Comparison of ENCODE assay signal across 1 cellular context in the genomic region with DNA sequence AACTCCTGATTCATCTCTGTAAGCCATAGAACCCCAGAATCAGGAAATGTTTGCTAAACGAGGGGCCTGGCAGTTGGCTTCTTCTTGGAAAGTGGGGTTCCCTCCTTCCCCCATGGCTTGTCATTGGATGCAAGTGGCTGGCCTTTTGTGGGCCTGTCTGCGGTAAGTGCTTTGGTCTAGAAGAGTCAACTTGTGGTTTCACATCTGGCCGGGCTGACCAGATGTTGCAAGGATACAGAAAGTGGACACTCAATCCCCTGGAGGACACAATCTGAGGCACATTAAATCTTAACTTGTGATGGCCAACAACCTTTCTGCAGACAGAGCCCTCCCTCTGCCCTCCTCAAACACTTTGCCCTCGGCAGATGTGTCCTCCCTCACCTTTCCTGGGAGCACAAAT.
TF ChIP-seq lines count a peak whose summit lies in the region.

No MANE protein-coding gene starts in this region.

TF ChIP-seq in K562, 482 proteins besides CTCF, POLR2A, EP300 and RAD21 (continued from another document and continues in another):
- TF ChIP-seq CBFA2T2 (conservative IDR thresholded peaks at IDR 0.05) (peak; percentile 67), SIX5 (IDR thresholded peaks at IDR 0.05; ENCODE audit: borderline replicate concordance in 1 of 2, insufficient read depth in 1 of 2, low read depth in 1 of 2, low read length in 2 of 2) (no peak), SOX6 (IDR thresholded peaks at IDR 0.05) (0 out of 2 replicates have a peak, but pooled peaks have one; percentile 26), CREB1 (IDR thresholded peaks at IDR 0.05) (no peak), CREB1 (CRISPR knock-in tag; IDR thresholded peaks at IDR 0.05) (no peak), ZZZ3 (IDR thresholded peaks at IDR 0.05) (no peak), EP400 (IDR thresholded peaks at IDR 0.05) (no peak), DPF2 (IDR thresholded peaks at IDR 0.05) (peak; percentile 12; the same call in 1 of the 2 replicates), ZEB2 (IDR thresholded peaks at IDR 0.05) (no peak), GTF2A2 (tag; IDR thresholded peaks at IDR 0.05) (no peak), TGIF2 (CRISPR knock-in tag; IDR thresholded peaks at IDR 0.05) (no peak), ZNF778 (CRISPR knock-in tag; IDR thresholded peaks at IDR 0.05) (no peak), SMAD4 (CRISPR knock-in tag; conservative IDR thresholded peaks at IDR 0.05) (peak; percentile 78), HIVEP1 (CRISPR knock-in tag; IDR thresholded peaks at IDR 0.05) (no peak), CXXC5 (CRISPR knock-in tag; IDR thresholded peaks at IDR 0.05) (no peak), HNRNPH1 (optimal IDR thresholded peaks at IDR 0.05; ENCODE audit: low read depth, low read length) (no peak), ZBTB1 (CRISPR knock-in tag; IDR thresholded peaks at IDR 0.05; ENCODE audit: borderline replicate concordance, low read depth) (peak; percentile 99), ETV5 (CRISPR knock-in tag; IDR thresholded peaks at IDR 0.05; ENCODE audit: low read depth) (no peak), RCOR1 (IDR thresholded peaks at IDR 0.05; ENCODE audit: borderline replicate concordance in 1 of 2, low read depth in 2 of 2, low read length in 2 of 2) (peak; percentile 64 to 96; a peak in 3 of 4 replicates), HDAC3 (IDR thresholded peaks at IDR 0.05; ENCODE audit: borderline replicate concordance, partially characterized antibody) (peak; percentile 62), ADNP (tag; IDR thresholded peaks at IDR 0.05) (no peak), CEBPG (CRISPR knock-in tag; IDR thresholded peaks at IDR 0.05) (peak; percentile 43), CEBPG (tag; conservative IDR thresholded peaks at IDR 0.05 in 1 of 2, IDR thresholded peaks at IDR 0.05 in 1 of 2) (peak in 1 of 2 experiments; percentile 55; a peak in 2 of 4 replicates), SMARCE1 (IDR thresholded peaks at IDR 0.05) (peak; percentile 30; the same call in 1 of the 2 replicates), PHF21A (IDR thresholded peaks at IDR 0.05; ENCODE audit: borderline replicate concordance, low read depth) (no peak), MEF2A (IDR thresholded peaks at IDR 0.05; ENCODE audit: control insufficient read depth, low read depth, low read length) (no peak), CHD4 (IDR thresholded peaks at IDR 0.05; ENCODE audit: insufficient read depth, insufficient replicate concordance, low read depth, low read length, poor library complexity, severe bottlenecking) (no peak), CREBBP (IDR thresholded peaks at IDR 0.05; ENCODE audit: low read depth, low read length) (no peak), TAF1 (IDR thresholded peaks at IDR 0.05; ENCODE audit: control insufficient read depth, extremely low read depth, insufficient read depth, low read length, severe bottlenecking) (no peak), SREBF2 (CRISPR knock-in tag; IDR thresholded peaks at IDR 0.05) (no peak), KDM1A (IDR thresholded peaks at IDR 0.05) (peak; percentile 93 to 95), HDAC2 (IDR thresholded peaks at IDR 0.05) (peak; percentile 61), CCNT2 (IDR thresholded peaks at IDR 0.05; ENCODE audit: borderline replicate concordance, extremely low read depth, insufficient read length, low read depth, low read length) (peak; percentile 7), GABPB1 (CRISPR knock-in tag; IDR thresholded peaks at IDR 0.05) (no peak), MYBL2 (IDR thresholded peaks at IDR 0.05; ENCODE audit: low read depth) (no peak; the same call in 1 of the 2 replicates), MYBL2 (CRISPR knock-in tag; IDR thresholded peaks at IDR 0.05; ENCODE audit: borderline replicate concordance) (no peak), KAT8 (IDR thresholded peaks at IDR 0.05; ENCODE audit: low read depth) (no peak), CHD2 (IDR thresholded peaks at IDR 0.05; ENCODE audit: low read depth, low read length) (no peak), TRIM24 (IDR thresholded peaks at IDR 0.05) (no peak), XRCC5 (IDR thresholded peaks at IDR 0.05; ENCODE audit: low read depth, low read length) (no peak), STAT5A (IDR thresholded peaks at IDR 0.05; ENCODE audit: borderline replicate concordance, low read length) (peak; percentile 36), ESRRA (IDR thresholded peaks at IDR 0.05; ENCODE audit: borderline replicate concordance, low read depth) (peak; percentile 90; the same call in 1 of the 2 replicates), ZFPM2 (CRISPR knock-in tag; IDR thresholded peaks at IDR 0.05) (no peak), HMG20A (CRISPR knock-in tag; conservative IDR thresholded peaks at IDR 0.05) (no peak), SP2 (IDR thresholded peaks at IDR 0.05; ENCODE audit: extremely low read depth, low read depth, low read length, poor library complexity, severe bottlenecking) (no peak), RUNX1 (IDR thresholded peaks at IDR 0.05; ENCODE audit: low read depth) (peak; percentile 75; the same call in 1 of the 2 replicates), ZNF143 (CRISPR knock-in tag; IDR thresholded peaks at IDR 0.05) (no peak), FOXK2 (conservative IDR thresholded peaks at IDR 0.05 in 1 of 2, IDR thresholded peaks at IDR 0.05 in 1 of 2; ENCODE audit: low read depth in 2 of 2) (no peak), PHB (CRISPR knock-in tag; IDR thresholded peaks at IDR 0.05) (no peak), SRSF9 (IDR thresholded peaks at IDR 0.05; ENCODE audit: borderline replicate concordance, low read depth, low read length) (no peak), PTTG1 (tag; IDR thresholded peaks at IDR 0.05; ENCODE audit: low read depth) (no peak), HDGF (IDR thresholded peaks at IDR 0.05) (no peak), CBFA2T3 (IDR thresholded peaks at IDR 0.05) (peak; percentile 84), BHLHE40 (IDR thresholded peaks at IDR 0.05; ENCODE audit: low read length) (no peak), SMAD3 (CRISPR knock-in tag; conservative IDR thresholded peaks at IDR 0.05) (no peak)
- TF ChIP-seq, protein P1, sequence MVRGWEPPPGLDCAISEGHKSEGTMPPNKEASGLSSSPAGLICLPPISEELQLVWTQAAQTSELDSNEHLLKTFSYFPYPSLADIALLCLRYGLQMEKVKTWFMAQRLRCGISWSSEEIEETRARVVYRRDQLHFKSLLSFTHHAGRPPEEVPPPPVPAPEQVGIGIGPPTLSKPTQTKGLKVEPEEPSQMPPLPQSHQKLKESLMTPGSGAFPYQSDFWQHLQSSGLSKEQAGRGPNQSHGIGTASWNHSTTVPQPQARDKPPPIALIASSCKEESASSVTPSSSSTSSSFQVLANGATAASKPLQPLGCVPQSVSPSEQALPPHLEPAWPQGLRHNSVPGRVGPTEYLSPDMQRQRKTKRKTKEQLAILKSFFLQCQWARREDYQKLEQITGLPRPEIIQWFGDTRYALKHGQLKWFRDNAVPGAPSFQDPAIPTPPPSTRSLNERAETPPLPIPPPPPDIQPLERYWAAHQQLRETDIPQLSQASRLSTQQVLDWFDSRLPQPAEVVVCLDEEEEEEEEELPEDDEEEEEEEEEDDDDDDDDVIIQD (CRISPR knock-in tag; IDR thresholded peaks at IDR 0.05), result no peak
- TF ChIP-seq, protein P2, sequence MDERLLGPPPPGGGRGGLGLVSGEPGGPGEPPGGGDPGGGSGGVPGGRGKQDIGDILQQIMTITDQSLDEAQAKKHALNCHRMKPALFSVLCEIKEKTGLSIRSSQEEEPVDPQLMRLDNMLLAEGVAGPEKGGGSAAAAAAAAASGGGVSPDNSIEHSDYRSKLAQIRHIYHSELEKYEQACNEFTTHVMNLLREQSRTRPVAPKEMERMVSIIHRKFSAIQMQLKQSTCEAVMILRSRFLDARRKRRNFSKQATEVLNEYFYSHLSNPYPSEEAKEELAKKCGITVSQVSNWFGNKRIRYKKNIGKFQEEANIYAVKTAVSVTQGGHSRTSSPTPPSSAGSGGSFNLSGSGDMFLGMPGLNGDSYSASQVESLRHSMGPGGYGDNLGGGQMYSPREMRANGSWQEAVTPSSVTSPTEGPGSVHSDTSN (CRISPR knock-in tag; IDR thresholded peaks at IDR 0.05; ENCODE audit: low read depth), result no peak
- TF ChIP-seq, protein P2 (tag; conservative IDR thresholded peaks at IDR 0.05; ENCODE audit: low read depth), result no peak
- TF ChIP-seq, protein P3, sequence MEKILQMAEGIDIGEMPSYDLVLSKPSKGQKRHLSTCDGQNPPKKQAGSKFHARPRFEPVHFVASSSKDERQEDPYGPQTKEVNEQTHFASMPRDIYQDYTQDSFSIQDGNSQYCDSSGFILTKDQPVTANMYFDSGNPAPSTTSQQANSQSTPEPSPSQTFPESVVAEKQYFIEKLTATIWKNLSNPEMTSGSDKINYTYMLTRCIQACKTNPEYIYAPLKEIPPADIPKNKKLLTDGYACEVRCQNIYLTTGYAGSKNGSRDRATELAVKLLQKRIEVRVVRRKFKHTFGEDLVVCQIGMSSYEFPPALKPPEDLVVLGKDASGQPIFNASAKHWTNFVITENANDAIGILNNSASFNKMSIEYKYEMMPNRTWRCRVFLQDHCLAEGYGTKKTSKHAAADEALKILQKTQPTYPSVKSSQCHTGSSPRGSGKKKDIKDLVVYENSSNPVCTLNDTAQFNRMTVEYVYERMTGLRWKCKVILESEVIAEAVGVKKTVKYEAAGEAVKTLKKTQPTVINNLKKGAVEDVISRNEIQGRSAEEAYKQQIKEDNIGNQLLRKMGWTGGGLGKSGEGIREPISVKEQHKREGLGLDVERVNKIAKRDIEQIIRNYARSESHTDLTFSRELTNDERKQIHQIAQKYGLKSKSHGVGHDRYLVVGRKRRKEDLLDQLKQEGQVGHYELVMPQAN (IDR thresholded peaks at IDR 0.05; ENCODE audit: borderline replicate concordance), result no peak
- TF ChIP-seq, protein P4, sequence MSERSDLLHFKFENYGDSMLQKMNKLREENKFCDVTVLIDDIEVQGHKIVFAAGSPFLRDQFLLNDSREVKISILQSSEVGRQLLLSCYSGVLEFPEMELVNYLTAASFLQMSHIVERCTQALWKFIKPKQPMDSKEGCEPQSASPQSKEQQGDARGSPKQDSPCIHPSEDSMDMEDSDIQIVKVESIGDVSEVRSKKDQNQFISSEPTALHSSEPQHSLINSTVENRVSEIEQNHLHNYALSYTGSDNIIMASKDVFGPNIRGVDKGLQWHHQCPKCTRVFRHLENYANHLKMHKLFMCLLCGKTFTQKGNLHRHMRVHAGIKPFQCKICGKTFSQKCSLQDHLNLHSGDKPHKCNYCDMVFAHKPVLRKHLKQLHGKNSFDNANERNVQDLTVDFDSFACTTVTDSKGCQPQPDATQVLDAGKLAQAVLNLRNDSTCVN (CRISPR knock-in tag; IDR thresholded peaks at IDR 0.05), result no peak
- TF ChIP-seq, protein P5, sequence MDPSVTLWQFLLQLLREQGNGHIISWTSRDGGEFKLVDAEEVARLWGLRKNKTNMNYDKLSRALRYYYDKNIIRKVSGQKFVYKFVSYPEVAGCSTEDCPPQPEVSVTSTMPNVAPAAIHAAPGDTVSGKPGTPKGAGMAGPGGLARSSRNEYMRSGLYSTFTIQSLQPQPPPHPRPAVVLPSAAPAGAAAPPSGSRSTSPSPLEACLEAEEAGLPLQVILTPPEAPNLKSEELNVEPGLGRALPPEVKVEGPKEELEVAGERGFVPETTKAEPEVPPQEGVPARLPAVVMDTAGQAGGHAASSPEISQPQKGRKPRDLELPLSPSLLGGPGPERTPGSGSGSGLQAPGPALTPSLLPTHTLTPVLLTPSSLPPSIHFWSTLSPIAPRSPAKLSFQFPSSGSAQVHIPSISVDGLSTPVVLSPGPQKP (CRISPR knock-in tag; IDR thresholded peaks at IDR 0.05), result no peak
- TF ChIP-seq, protein P6, sequence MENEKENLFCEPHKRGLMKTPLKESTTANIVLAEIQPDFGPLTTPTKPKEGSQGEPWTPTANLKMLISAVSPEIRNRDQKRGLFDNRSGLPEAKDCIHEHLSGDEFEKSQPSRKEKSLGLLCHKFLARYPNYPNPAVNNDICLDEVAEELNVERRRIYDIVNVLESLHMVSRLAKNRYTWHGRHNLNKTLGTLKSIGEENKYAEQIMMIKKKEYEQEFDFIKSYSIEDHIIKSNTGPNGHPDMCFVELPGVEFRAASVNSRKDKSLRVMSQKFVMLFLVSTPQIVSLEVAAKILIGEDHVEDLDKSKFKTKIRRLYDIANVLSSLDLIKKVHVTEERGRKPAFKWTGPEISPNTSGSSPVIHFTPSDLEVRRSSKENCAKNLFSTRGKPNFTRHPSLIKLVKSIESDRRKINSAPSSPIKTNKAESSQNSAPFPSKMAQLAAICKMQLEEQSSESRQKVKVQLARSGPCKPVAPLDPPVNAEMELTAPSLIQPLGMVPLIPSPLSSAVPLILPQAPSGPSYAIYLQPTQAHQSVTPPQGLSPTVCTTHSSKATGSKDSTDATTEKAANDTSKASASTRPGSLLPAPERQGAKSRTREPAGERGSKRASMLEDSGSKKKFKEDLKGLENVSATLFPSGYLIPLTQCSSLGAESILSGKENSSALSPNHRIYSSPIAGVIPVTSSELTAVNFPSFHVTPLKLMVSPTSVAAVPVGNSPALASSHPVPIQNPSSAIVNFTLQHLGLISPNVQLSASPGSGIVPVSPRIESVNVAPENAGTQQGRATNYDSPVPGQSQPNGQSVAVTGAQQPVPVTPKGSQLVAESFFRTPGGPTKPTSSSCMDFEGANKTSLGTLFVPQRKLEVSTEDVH (IDR thresholded peaks at IDR 0.05; ENCODE audit: low read depth, partially characterized antibody), result no peak
- TF ChIP-seq, protein P7, sequence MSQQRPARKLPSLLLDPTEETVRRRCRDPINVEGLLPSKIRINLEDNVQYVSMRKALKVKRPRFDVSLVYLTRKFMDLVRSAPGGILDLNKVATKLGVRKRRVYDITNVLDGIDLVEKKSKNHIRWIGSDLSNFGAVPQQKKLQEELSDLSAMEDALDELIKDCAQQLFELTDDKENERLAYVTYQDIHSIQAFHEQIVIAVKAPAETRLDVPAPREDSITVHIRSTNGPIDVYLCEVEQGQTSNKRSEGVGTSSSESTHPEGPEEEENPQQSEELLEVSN (IDR thresholded peaks at IDR 0.05; ENCODE audit: borderline replicate concordance in 1 of 2, extremely low read depth in 1 of 2, insufficient read depth in 1 of 2, insufficient read length in 1 of 2, low read depth in 1 of 2, low read length in 1 of 2, poor library complexity in 1 of 2, severe bottlenecking in 1 of 2), result peak in 1 of 2 experiments; percentile 11
- TF ChIP-seq, protein P8, sequence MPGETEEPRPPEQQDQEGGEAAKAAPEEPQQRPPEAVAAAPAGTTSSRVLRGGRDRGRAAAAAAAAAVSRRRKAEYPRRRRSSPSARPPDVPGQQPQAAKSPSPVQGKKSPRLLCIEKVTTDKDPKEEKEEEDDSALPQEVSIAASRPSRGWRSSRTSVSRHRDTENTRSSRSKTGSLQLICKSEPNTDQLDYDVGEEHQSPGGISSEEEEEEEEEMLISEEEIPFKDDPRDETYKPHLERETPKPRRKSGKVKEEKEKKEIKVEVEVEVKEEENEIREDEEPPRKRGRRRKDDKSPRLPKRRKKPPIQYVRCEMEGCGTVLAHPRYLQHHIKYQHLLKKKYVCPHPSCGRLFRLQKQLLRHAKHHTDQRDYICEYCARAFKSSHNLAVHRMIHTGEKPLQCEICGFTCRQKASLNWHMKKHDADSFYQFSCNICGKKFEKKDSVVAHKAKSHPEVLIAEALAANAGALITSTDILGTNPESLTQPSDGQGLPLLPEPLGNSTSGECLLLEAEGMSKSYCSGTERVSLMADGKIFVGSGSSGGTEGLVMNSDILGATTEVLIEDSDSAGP (CRISPR knock-in tag; IDR thresholded peaks at IDR 0.05), result no peak
